In the genomic region with DNA sequence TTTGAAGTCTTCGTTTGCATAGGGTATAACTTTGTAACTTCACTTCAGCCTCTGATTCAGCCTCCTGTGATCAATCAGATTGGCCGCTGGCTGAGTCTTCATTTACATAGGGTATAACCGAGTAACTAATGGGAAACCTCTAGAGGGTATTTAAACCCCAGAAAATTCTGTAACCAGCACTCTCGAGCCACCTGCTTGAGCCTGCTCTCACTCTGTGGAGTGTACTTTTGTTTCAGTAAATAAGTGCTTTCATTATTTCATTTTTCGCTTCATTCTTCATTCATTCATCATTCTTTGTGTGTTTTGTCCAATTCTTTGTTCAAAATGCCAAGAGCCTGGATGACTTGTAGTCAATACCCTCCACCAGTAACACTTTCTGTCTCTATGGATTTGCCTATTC, we compare ENCODE assay signal across 23 cellular contexts. TPM values are rescaled to one million over a fixed set of nuclear protein-coding genes. Genes with fewer than 3 reads are reported as not detected.
"Had no signal": no experiment of that assay in that cellular context is flagged by ENCODE, and none has a peak within 500 bp of the region (broad histone marks: within the 10 kb centered on the region; RNA-seq: fewer than 3 reads in every experiment).

No MANE protein-coding gene starts in this region.

- DNase-seq: colonic mucosa; cortex of kidney; effector CD8-positive, alpha-beta T cell; effector memory CD8-positive, alpha-beta T cell; endodermal cell; erythroblast; esophagus squamous epithelium; foreskin fibroblast; foreskin melanocyte; gastrocnemius medialis; glutamatergic neuron; head of caudate nucleus; heart right ventricle; hippocampal formation; left cardiac atrium; left lung; left ventricle myocardium superior; lower lobe of right lung; mucosa of descending colon; naive B cell had no signal

- H3K4me3 ChIP-seq: colonic mucosa, esophagus squamous epithelium, gastrocnemius medialis, heart right ventricle, left lung, lower lobe of right lung, mucosa of descending colon had no signal

- H3K27me3 ChIP-seq: colonic mucosa, esophagus squamous epithelium, gastrocnemius medialis, heart right ventricle, left lung had no signal

- H3K9me3 ChIP-seq: colonic mucosa, esophagus squamous epithelium, gastrocnemius medialis, lower lobe of right lung, mucosa of descending colon had no signal

- H3K4me1 ChIP-seq: colonic mucosa, esophagus squamous epithelium, gastrocnemius medialis, heart right ventricle, left lung, lower lobe of right lung had no signal

- ATAC-seq: effector memory CD8-positive, alpha-beta T cell; esophagus mucosa; gastrocnemius medialis; heart right ventricle; left cardiac atrium; left lung; left ventricle myocardium superior; lower lobe of right lung; mucosa of descending colon had no signal

- H3K36me3 ChIP-seq: colonic mucosa, esophagus squamous epithelium, gastrocnemius medialis, heart right ventricle, left lung, lower lobe of right lung had no signal

- H3K27ac ChIP-seq: colonic mucosa, epithelial cell of prostate, esophagus squamous epithelium, gastrocnemius medialis, heart right ventricle, left lung, lower lobe of right lung had no signal

RNA-seq across cellular contexts. Expression of a gene that starts 56.4 kb away (rescaled TPM):
- polyA plus RNA-seq: keratinocyte had no signal
